In genomic region chr13:114053026-114053425, GRCh38 we compare ENCODE assay signal across 16 cellular contexts.
DNase-seq lines count a peak whose midpoint lies in the region; ATAC-seq and TF ChIP-seq lines count a peak whose summit lies in the region.
"Had no signal": no experiment of that assay in that cellular context is flagged by ENCODE, and none has a peak within 500 bp of the region (broad histone marks: within the 10 kb centered on the region; RNA-seq: fewer than 3 reads in every experiment).

No MANE protein-coding gene starts in this region.

- POLR2A ChIA-PET in naive thymus-derived CD4-positive, alpha-beta T cell (lab: Charles Lee), result no interaction called here
- POLR2A ChIA-PET in activated CD4-positive, alpha-beta memory T cell treated with anti-CD3 and anti-CD28 coated beads for 36 hours (lab: Charles Lee), result no interaction called here

- no peak for TF ChIP-seq CTCF in CD14-positive monocyte (IDR thresholded peaks at IDR 0.05)

- peak; percentile 71 for DNase-seq in CD14-positive monocyte (ENCODE audit: low spot score)
- peak; percentile 61 for DNase-seq in LHCN-M2 (ENCODE audit: low read depth)
- peak; percentile 72 for DNase-seq in amniotic epithelial cell (ENCODE audit: low read depth)
- DNase-seq in naive thymus-derived CD4-positive, alpha-beta T cell, result no peak
- DNase-seq in activated CD4-positive, alpha-beta memory T cell treated with anti-CD3 and anti-CD28 coated beads for 36 hours, result no peak
- no peak for DNase-seq in activated gamma-delta T cell (lab: John Stamatoyannopoulos, UW)
- no peak for DNase-seq in activated T-helper 1 cell treated with anti-CD3 and anti-CD28 coated beads, Interleukin-12 subunit alpha, Interleukin-12 subunit beta, Interleukin-2, Interleukin-4 antibody, amounts not matched to agents 30 ng/mL and 10 ng/mL and 1 ng/mL, durations not matched to agents 14 hours and 24 hours and 36 hours (ENCODE audit: low spot score)
- DNase-seq: activated CD4-positive, alpha-beta memory T cell treated with anti-CD3 and anti-CD28 coated beads, Interleukin-2, amount 10 ng/mL, durations not matched to agents 7 days and 5 days; kidney glomerular epithelial cell; MG63; NCI-H524; occipital lobe; stimulated activated CD4-positive, alpha-beta T cell treated with anti-CD3 and anti-CD28 coated beads, Interleukin-2, amount 100 ng/mL, for 24 hours had no signal

- ATAC-seq in naive thymus-derived CD4-positive, alpha-beta T cell, result no peak
- ATAC-seq in HG02938 (IDR thresholded peaks at IDR 0.05; ENCODE audit: unreplicated experiment), result no peak

- H3K27ac Mint-ChIP-seq in CD14-positive monocyte, result peak overlapping the region in 3 of 7 donors; percentile 46 to 75 (median 50)
- H3K27ac Mint-ChIP-seq in naive thymus-derived CD4-positive, alpha-beta T cell, result peak overlapping the region in 7 of 9 donors; percentile 22 to 76 (median 66)
- H3K27ac Mint-ChIP-seq in activated CD4-positive, alpha-beta memory T cell treated with anti-CD3 and anti-CD28 coated beads for 36 hours, result no peak overlapping the region
- no peak overlapping the region for H3K27ac Mint-ChIP-seq in activated T-helper 1 cell treated with anti-CD3 and anti-CD28 coated beads, Interleukin-12 subunit alpha, Interleukin-12 subunit beta, Interleukin-2, Interleukin-4 antibody, amounts not matched to agents 30 ng/mL and 10 ng/mL and 1 ng/mL, durations not matched to agents 14 hours and 24 hours and 36 hours
- H3K27ac Mint-ChIP-seq: activated CD4-positive, alpha-beta memory T cell treated with anti-CD3 and anti-CD28 coated beads, Interleukin-2, amount 10 ng/mL, durations not matched to agents 7 days and 5 days had no signal

- CTCF ChIA-PET in naive thymus-derived CD4-positive, alpha-beta T cell (lab: Charles Lee), result no interaction called here
- CTCF ChIA-PET in activated CD4-positive, alpha-beta memory T cell treated with anti-CD3 and anti-CD28 coated beads for 36 hours (lab: Charles Lee), result no interaction called here

- H3K4me1 Mint-ChIP-seq in CD14-positive monocyte, result peaks cover 58% of the 10 kb centered on the region
- H3K4me1 Mint-ChIP-seq in naive thymus-derived CD4-positive, alpha-beta T cell, result peaks cover 20 to 80% (median 63%) of the 10 kb centered on the region in 7 donors
- H3K4me1 Mint-ChIP-seq in activated CD4-positive, alpha-beta memory T cell treated with anti-CD3 and anti-CD28 coated beads for 36 hours (ENCODE audit: low read depth), result peaks cover 52% of the 10 kb centered on the region
- peaks cover 20% of the 10 kb centered on the region for H3K4me1 Mint-ChIP-seq in activated T-helper 1 cell treated with anti-CD3 and anti-CD28 coated beads, Interleukin-12 subunit alpha, Interleukin-12 subunit beta, Interleukin-2, Interleukin-4 antibody, amounts not matched to agents 30 ng/mL and 10 ng/mL and 1 ng/mL, durations not matched to agents 14 hours and 24 hours and 36 hours (ENCODE audit: low read depth)

- peaks cover 33 to 78% (median 37%) of the 10 kb centered on the region in 3 experiments for H3K36me3 ChIP-seq in naive thymus-derived CD4-positive, alpha-beta T cell (ENCODE audit: control insufficient read depth in 2 of 3, insufficient read depth in 3 of 3, low read length in 3 of 3)

- peak overlapping the region; percentile 3 for H3K27ac ChIP-seq in naive thymus-derived CD4-positive, alpha-beta T cell (ENCODE audit: low read depth, low read length)
- H3K27ac ChIP-seq: epithelial cell of prostate, SJSA1 had no signal

- peaks cover 0 to 2% (median 0%) of the 10 kb centered on the region in 7 donors for H3K9me3 Mint-ChIP-seq in CD14-positive monocyte
- peaks cover 0 to 4% (median 0%) of the 10 kb centered on the region in 11 donors for H3K9me3 Mint-ChIP-seq in naive thymus-derived CD4-positive, alpha-beta T cell
- no peaks in the 10 kb centered on the region for H3K9me3 Mint-ChIP-seq in activated CD4-positive, alpha-beta memory T cell treated with anti-CD3 and anti-CD28 coated beads for 36 hours
- H3K9me3 Mint-ChIP-seq in activated T-helper 1 cell treated with anti-CD3 and anti-CD28 coated beads, Interleukin-12 subunit alpha, Interleukin-12 subunit beta, Interleukin-2, Interleukin-4 antibody, amounts not matched to agents 30 ng/mL and 10 ng/mL and 1 ng/mL, durations not matched to agents 14 hours and 24 hours and 36 hours, result no peaks in the 10 kb centered on the region
- H3K9me3 Mint-ChIP-seq: activated CD4-positive, alpha-beta memory T cell treated with anti-CD3 and anti-CD28 coated beads, Interleukin-2, amount 10 ng/mL, durations not matched to agents 7 days and 5 days had no signal

- peaks cover 1 to 2% (median 1%) of the 10 kb centered on the region in 3 donors for H3K27me3 Mint-ChIP-seq in CD14-positive monocyte (ENCODE audit: low read depth in 3 of 3)
- no peaks in the 10 kb centered on the region for H3K27me3 Mint-ChIP-seq in naive thymus-derived CD4-positive, alpha-beta T cell
- no peaks in the 10 kb centered on the region for H3K27me3 Mint-ChIP-seq in activated CD4-positive, alpha-beta memory T cell treated with anti-CD3 and anti-CD28 coated beads for 36 hours
- no peaks in the 10 kb centered on the region for H3K27me3 Mint-ChIP-seq in activated T-helper 1 cell treated with anti-CD3 and anti-CD28 coated beads, Interleukin-12 subunit alpha, Interleukin-12 subunit beta, Interleukin-2, Interleukin-4 antibody, amounts not matched to agents 30 ng/mL and 10 ng/mL and 1 ng/mL, durations not matched to agents 14 hours and 24 hours and 36 hours (ENCODE audit: insufficient read depth)
- H3K27me3 Mint-ChIP-seq: activated CD4-positive, alpha-beta memory T cell treated with anti-CD3 and anti-CD28 coated beads, Interleukin-2, amount 10 ng/mL, durations not matched to agents 7 days and 5 days had no signal

- H3K4me3 ChIP-seq in naive thymus-derived CD4-positive, alpha-beta T cell (ENCODE audit: low read length), result no peak overlapping the region
- H3K4me3 ChIP-seq: MG63, SJSA1 had no signal

- peak overlapping the region in 1 of 2 donors; percentile 30 for H3K4me3 Mint-ChIP-seq in CD14-positive monocyte
- peak overlapping the region in 3 of 10 donors; percentile 9 to 45 (median 16) for H3K4me3 Mint-ChIP-seq in naive thymus-derived CD4-positive, alpha-beta T cell
- no peak overlapping the region for H3K4me3 Mint-ChIP-seq in activated CD4-positive, alpha-beta memory T cell treated with anti-CD3 and anti-CD28 coated beads for 36 hours
- no peak overlapping the region for H3K4me3 Mint-ChIP-seq in activated T-helper 1 cell treated with anti-CD3 and anti-CD28 coated beads, Interleukin-12 subunit alpha, Interleukin-12 subunit beta, Interleukin-2, Interleukin-4 antibody, amounts not matched to agents 30 ng/mL and 10 ng/mL and 1 ng/mL, durations not matched to agents 14 hours and 24 hours and 36 hours
- H3K4me3 Mint-ChIP-seq: activated CD4-positive, alpha-beta memory T cell treated with anti-CD3 and anti-CD28 coated beads, Interleukin-2, amount 10 ng/mL, durations not matched to agents 7 days and 5 days had no signal

- intact Hi-C loops in CD14-positive monocyte (cut with micrococcal nuclease), result no loop called here
- intact Hi-C loops in naive thymus-derived CD4-positive, alpha-beta T cell (cut with micrococcal nuclease), result no loop called here
- intact Hi-C loops in activated CD4-positive, alpha-beta memory T cell treated with anti-CD3 and anti-CD28 coated beads for 36 hours (cut with micrococcal nuclease), result no loop called here
- intact Hi-C loops in activated T-helper 1 cell treated with anti-CD3 and anti-CD28 coated beads, Interleukin-12 subunit alpha, Interleukin-12 subunit beta, Interleukin-2, Interleukin-4 antibody, amounts not matched to agents 30 ng/mL and 10 ng/mL and 1 ng/mL, durations not matched to agents 14 hours and 24 hours and 36 hours (cut with micrococcal nuclease), result no loop called here

- H3K4me1 ChIP-seq in naive thymus-derived CD4-positive, alpha-beta T cell (ENCODE audit: control insufficient read depth in 2 of 2, insufficient read depth in 2 of 2, low read length in 2 of 2), result peaks cover 20 to 29% of the 10 kb centered on the region in 2 donors

- H3K36me3 Mint-ChIP-seq in CD14-positive monocyte, result peaks cover 46 to 48% of the 10 kb centered on the region in 2 donors
- peaks cover 0 to 23% (median 18%) of the 10 kb centered on the region in 5 donors for H3K36me3 Mint-ChIP-seq in naive thymus-derived CD4-positive, alpha-beta T cell
- peaks cover 17% of the 10 kb centered on the region for H3K36me3 Mint-ChIP-seq in activated CD4-positive, alpha-beta memory T cell treated with anti-CD3 and anti-CD28 coated beads for 36 hours
- H3K36me3 Mint-ChIP-seq in activated T-helper 1 cell treated with anti-CD3 and anti-CD28 coated beads, Interleukin-12 subunit alpha, Interleukin-12 subunit beta, Interleukin-2, Interleukin-4 antibody, amounts not matched to agents 30 ng/mL and 10 ng/mL and 1 ng/mL, durations not matched to agents 14 hours and 24 hours and 36 hours (ENCODE audit: low read depth), result peaks cover 25% of the 10 kb centered on the region

- no peaks in the 10 kb centered on the region for H3K27me3 ChIP-seq in naive thymus-derived CD4-positive, alpha-beta T cell (ENCODE audit: control insufficient read depth in 2 of 2, insufficient read depth in 2 of 2, low read length in 2 of 2)
- H3K27me3 ChIP-seq: MG63, SJSA1 had no signal

- no peaks in the 10 kb centered on the region for H3K9me3 ChIP-seq in naive thymus-derived CD4-positive, alpha-beta T cell (ENCODE audit: control insufficient read depth in 2 of 3, low read length in 3 of 3)
- H3K9me3 ChIP-seq: MG63, SJSA1 had no signal

Comparison
In these comparisons a context has a peak if more than half of its experiments do, and no peak if none do; other contexts are left out.
1. DNase-seq: peak in CD14-positive monocyte (single experiment), LHCN-M2 (single experiment) and amniotic epithelial cell (single experiment); none in naive thymus-derived CD4-positive, alpha-beta T cell (0 of 9), activated CD4-positive, alpha-beta memory T cell treated with anti-CD3 and anti-CD28 coated beads for 36 hours (single experiment), activated gamma-delta T cell (single experiment) and activated T-helper 1 cell treated with anti-CD3 and anti-CD28 coated beads, Interleukin-12 subunit alpha, Interleukin-12 subunit beta, Interleukin-2, Interleukin-4 antibody, amounts not matched to agents 30 ng/mL and 10 ng/mL and 1 ng/mL, durations not matched to agents 14 hours and 24 hours and 36 hours (single experiment).
2. H3K27ac Mint-ChIP-seq: peak in naive thymus-derived CD4-positive, alpha-beta T cell (7 of 9); none in activated CD4-positive, alpha-beta memory T cell treated with anti-CD3 and anti-CD28 coated beads for 36 hours (single experiment) and activated T-helper 1 cell treated with anti-CD3 and anti-CD28 coated beads, Interleukin-12 subunit alpha, Interleukin-12 subunit beta, Interleukin-2, Interleukin-4 antibody, amounts not matched to agents 30 ng/mL and 10 ng/mL and 1 ng/mL, durations not matched to agents 14 hours and 24 hours and 36 hours (single experiment).